In the genomic region with DNA sequence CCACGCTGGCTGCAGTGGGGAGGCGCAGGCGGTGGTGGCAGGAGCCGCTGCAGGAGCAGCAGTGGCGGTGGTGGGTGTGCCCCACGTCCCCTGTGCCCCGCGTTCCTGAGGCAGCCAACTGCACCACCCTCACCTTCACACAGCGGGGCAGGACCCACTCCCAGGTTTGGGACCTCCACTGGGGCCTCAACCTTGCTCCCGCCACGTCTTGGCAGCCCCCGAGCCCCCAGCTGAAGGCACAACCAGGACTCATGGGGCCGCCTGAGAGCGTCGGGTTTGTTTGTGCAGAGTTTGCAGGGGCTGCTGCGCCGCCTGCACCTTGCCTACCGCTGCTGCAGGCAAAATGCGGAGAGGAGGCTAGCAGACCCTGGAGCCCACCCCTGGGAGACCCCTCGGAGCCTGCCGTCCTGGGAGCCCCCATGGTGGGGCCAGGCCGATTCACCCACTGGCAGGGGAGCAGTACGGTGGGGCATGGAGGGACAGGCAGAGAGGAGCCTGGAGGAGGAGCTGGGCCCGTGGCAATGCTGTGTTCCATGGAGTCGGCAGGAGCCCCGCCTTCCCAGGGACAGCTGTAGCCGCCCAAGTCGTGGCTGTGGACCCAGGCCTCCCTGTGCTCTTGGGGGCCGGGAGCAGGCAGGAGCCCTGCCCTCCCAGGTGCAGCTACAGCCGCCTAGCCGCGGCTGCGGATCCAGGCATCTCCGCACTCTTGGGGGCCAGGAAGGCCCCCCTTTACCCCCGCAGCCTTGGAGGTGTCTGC, we compare ENCODE assay signal across 8 cellular contexts. TPM values are rescaled to one million over a fixed set of nuclear protein-coding genes. Genes with fewer than 3 reads are reported as not detected.
DNase-seq lines count a peak whose midpoint lies in the region; ATAC-seq and TF ChIP-seq lines count a peak whose summit lies in the region.

No MANE protein-coding gene starts in this region.

- peaks cover 22% of the 10 kb centered on the region for H3K27me3 Mint-ChIP-seq in activated naive CD8-positive, alpha-beta T cell
- H3K27me3 Mint-ChIP-seq in stimulated activated memory B cell treated with anti-CD40 and anti-IgM and Interleukin-4, amounts not matched to agents 10 μg/mL and 1 μg/mL and 100 μg/mL, for 72 hours: peaks cover 8% of the 10 kb centered on the region

- H3K36me3 ChIP-seq in H7 (replicated peaks; ENCODE audit: control insufficient read depth, insufficient read depth, low read length): no peaks in the 10 kb centered on the region
- H3K36me3 ChIP-seq in iPS-20b (ENCODE audit: insufficient read depth, low read depth, low read length): no peaks in the 10 kb centered on the region

- no peak overlapping the region for H3K9ac ChIP-seq in iPS-20b (ENCODE audit: low read depth, low read length)

- CTCF ChIA-PET in AG04450 (lab: Charles Lee): interaction anchor here (0.6 to 5.0 kb wide), 4 partner anchors 43 to 601 kb away, joined by 3 to 113 read pairs (median 4); no protein-coding TSS in a partner anchor

- H3K27me3 ChIP-seq in AG04450 (ENCODE audit: control insufficient read depth, insufficient read depth, low read length) (peaks cover 25% of the 10 kb centered on the region), H7 (ENCODE audit: control insufficient read depth, insufficient read depth, low read length) (no peaks in the 10 kb centered on the region), iPS-20b (ENCODE audit: insufficient read depth, low read length) (no peaks in the 10 kb centered on the region)

- no peak overlapping the region for H3K27ac Mint-ChIP-seq in activated naive CD8-positive, alpha-beta T cell
- H3K27ac Mint-ChIP-seq in stimulated activated memory B cell treated with anti-CD40 and anti-IgM and Interleukin-4, amounts not matched to agents 10 μg/mL and 1 μg/mL and 100 μg/mL, for 72 hours: peak overlapping the region; percentile 62

- H3K4me3 Mint-ChIP-seq in activated naive CD8-positive, alpha-beta T cell: peak overlapping the region; percentile 67
- H3K4me3 Mint-ChIP-seq in stimulated activated memory B cell treated with anti-CD40 and anti-IgM and Interleukin-4, amounts not matched to agents 10 μg/mL and 1 μg/mL and 100 μg/mL, for 72 hours: peak overlapping the region; percentile 84

- peak; percentile 69 for ATAC-seq in stimulated activated memory B cell treated with anti-CD40 and anti-IgM and Interleukin-4, amounts not matched to agents 10 μg/mL and 1 μg/mL and 100 μg/mL, for 72 hours
- no peak for ATAC-seq in HG02885 (IDR thresholded peaks at IDR 0.05; ENCODE audit: poor library complexity, unreplicated experiment)

- DNase-seq in AG04450 (ENCODE audit: low read depth, low spot score) (no peak), H7 (peak; percentile 61), SKM-1 treated with dmso at 0.1 percent for 144 hours (lab: John Stamatoyannopoulos, UW; ENCODE audit: unreplicated experiment) (no peak), mesenteric fat pad (ENCODE audit: low spot score) (no peak)

- H3K4me1 ChIP-seq in iPS-20b (ENCODE audit: insufficient read depth, low read length): no peaks in the 10 kb centered on the region

- H3K4me3 ChIP-seq in AG04450 (ENCODE audit: low read depth, low read length) (peak overlapping the region; percentile 43), H7 (ENCODE audit: insufficient read depth, low read depth, low read length) (peak overlapping the region; percentile 39; the same call in 1 of the 2 replicates), iPS-20b (ENCODE audit: low read length) (0 out of 2 replicates have a peak overlapping the region, but pooled peaks have one; percentile 4)

- no peak overlapping the region for H3K27ac ChIP-seq in AG04450 (ENCODE audit: low read depth, low read length)
- no peak overlapping the region for H3K27ac ChIP-seq in iPS-20b (ENCODE audit: low read length)

- POLR2A ChIA-PET in AG04450 (lab: Yijun Ruan, JAX): no interaction called here

- peaks cover 3% of the 10 kb centered on the region; the same call in 1 of the 2 replicates for H3K9me3 ChIP-seq in AG04450 (ENCODE audit: control insufficient read depth, insufficient read depth, low read length)
- H3K9me3 ChIP-seq in iPS-20b (ENCODE audit: insufficient read depth, low read depth, low read length): no peaks in the 10 kb centered on the region

- H3K9me3 Mint-ChIP-seq in activated naive CD8-positive, alpha-beta T cell (ENCODE audit: low read depth): no peaks in the 10 kb centered on the region
- no peaks in the 10 kb centered on the region for H3K9me3 Mint-ChIP-seq in stimulated activated memory B cell treated with anti-CD40 and anti-IgM and Interleukin-4, amounts not matched to agents 10 μg/mL and 1 μg/mL and 100 μg/mL, for 72 hours

- H3K4me1 Mint-ChIP-seq in activated naive CD8-positive, alpha-beta T cell (ENCODE audit: low read depth): peaks cover 6% of the 10 kb centered on the region
- peaks cover 21% of the 10 kb centered on the region for H3K4me1 Mint-ChIP-seq in stimulated activated memory B cell treated with anti-CD40 and anti-IgM and Interleukin-4, amounts not matched to agents 10 μg/mL and 1 μg/mL and 100 μg/mL, for 72 hours

- TF ChIP-seq CTCF in AG04450 (IDR thresholded peaks at IDR 0.05; ENCODE audit: low read depth, low read length): peak; percentile 34

- H3K36me3 Mint-ChIP-seq in activated naive CD8-positive, alpha-beta T cell: no peaks in the 10 kb centered on the region
- no peaks in the 10 kb centered on the region for H3K36me3 Mint-ChIP-seq in stimulated activated memory B cell treated with anti-CD40 and anti-IgM and Interleukin-4, amounts not matched to agents 10 μg/mL and 1 μg/mL and 100 μg/mL, for 72 hours

RNA-seq across cellular contexts. Expression of a gene that starts 14.7 kb away (rescaled TPM):
- polyA plus RNA-seq in AG04450 (2011; rRNA removed): 0.12 and 0.30 TPM in 2 replicates
- 0.09 TPM in 1 of 2 replicates, not detected in the other for polyA minus RNA-seq in AG04450 (2011; rRNA and poly(A)+ RNA removed)
- 0.52 and 1.0 TPM in 2 replicates for total RNA-seq in H7 (2014; rRNA removed; shearing (Covaris generic))
- 2.4 TPM for total RNA-seq in mesenteric fat pad
